In the genomic region with DNA sequence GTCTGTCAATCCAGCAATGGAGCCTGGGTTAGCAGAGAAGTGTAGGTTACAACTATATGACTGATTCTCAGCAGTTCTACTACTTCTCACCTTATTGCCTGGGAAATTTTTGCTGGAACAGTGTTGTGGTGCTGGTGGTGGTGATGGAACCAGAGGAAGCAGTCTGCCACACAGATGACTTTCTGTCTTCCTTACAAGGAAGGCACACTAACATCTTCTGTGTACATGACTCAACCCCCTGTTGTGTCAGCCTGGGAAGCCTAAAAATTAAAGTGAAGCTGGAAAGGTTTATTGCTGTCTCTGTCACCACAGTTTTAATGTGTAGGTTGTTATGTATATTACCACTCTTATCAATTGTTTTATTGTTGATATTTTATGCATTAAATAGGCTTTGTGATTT, we compare ENCODE assay signal across 32 cellular contexts. TPM values are rescaled to one million over a fixed set of nuclear protein-coding genes. Genes with fewer than 3 reads are reported as not detected.
"Had no signal": no experiment of that assay in that cellular context is flagged by ENCODE, and none has a peak within 500 bp of the region (broad histone marks: within the 10 kb centered on the region; RNA-seq: fewer than 3 reads in every experiment).

No MANE protein-coding gene starts in this region.

- H3K4me1 ChIP-seq: adrenal gland, ascending aorta, colonic mucosa, gastroesophageal sphincter, uterus had no signal

- H3K4me3 ChIP-seq: adrenal gland, ascending aorta, cardiac muscle cell, colonic mucosa, gastroesophageal sphincter, hepatocyte, ovary, skin epidermis, uterus had no signal

- H3K4me2 ChIP-seq: hepatocyte had no signal

- H3K9me3 ChIP-seq: adrenal gland, ascending aorta, colonic mucosa, gastroesophageal sphincter, ovary, uterus had no signal

- DNase-seq: activated CD4-positive, alpha-beta T cell treated with anti-CD3 and anti-CD28 coated beads for 4 hours; activated CD4-positive, alpha-beta T cell treated with anti-CD3 and anti-CD28 coated beads, Interleukin-2, amount 50 U/mL, for 4 hours; activated effector memory CD4-positive, alpha-beta T cell treated with anti-CD3 and anti-CD28 coated beads, Interleukin-2, amount 50 U/mL, for 16 hours; activated naive CD4-positive, alpha-beta T cell treated with anti-CD3 and anti-CD28 coated beads for 36 hours; activated naive CD8-positive, alpha-beta T cell treated with anti-CD3 and anti-CD28 coated beads for 36 hours; activated T-cell treated with anti-CD3 and anti-CD28 coated beads for 4 hours; adrenal gland; cerebellar nuclear complex; colonic mucosa; effector CD8-positive, alpha-beta T cell; islet precursor cell; left colon; midbrain; naive thymus-derived CD4-positive, alpha-beta T cell; ovary; stimulated activated CD4-positive, alpha-beta T cell treated with anti-CD3 and anti-CD28 coated beads, Interleukin-1b, Interleukin-23, amount 100 ng/mL, for 48 hours; stimulated activated CD4-positive, alpha-beta T cell treated with anti-CD3 and anti-CD28 coated beads, Interleukin-4, amount 100 ng/mL, for 4 hours; stimulated activated CD8-positive, alpha-beta memory T cell treated with anti-CD3 and anti-CD28 coated beads, Interleukin-4, amount 100 ng/mL, for 48 hours; stimulated activated naive CD8-positive, alpha-beta T cell treated with anti-CD3 and anti-CD28 coated beads, Interleukin-15, amount 100 ng/mL, for 72 hours; substantia nigra; uterus had no signal

- H3K27ac ChIP-seq: adrenal gland, ascending aorta, cardiac muscle cell, colonic mucosa, gastroesophageal sphincter, hepatocyte, ovary, skin epidermis, uterus, VCaP had no signal

- H3K79me2 ChIP-seq: hepatocyte had no signal

- FAIRE-seq: endometrium had no signal

- H3K36me3 ChIP-seq: adrenal gland, ascending aorta, cardiac muscle cell, colonic mucosa, gastroesophageal sphincter, ovary, uterus had no signal

- ATAC-seq: gastroesophageal sphincter; left colon; naive thymus-derived CD4-positive, alpha-beta T cell; sciatic nerve; stimulated activated memory B cell treated with anti-CD40 and anti-IgM and Interleukin-4, amounts not matched to agents 10 μg/mL and 1 μg/mL and 100 μg/mL, for 72 hours; stimulated activated naive CD8-positive, alpha-beta T cell treated with anti-CD3 and anti-CD28 coated beads, Interleukin-15, amount 100 ng/mL, for 72 hours had no signal

- H3K27me3 ChIP-seq: adrenal gland, ascending aorta, cardiac muscle cell, colonic mucosa, gastroesophageal sphincter, hepatocyte, ovary, uterus had no signal

- H2AFZ ChIP-seq: hepatocyte had no signal

RNA-seq across cellular contexts. Expression of a gene that starts 40.3 kb away (rescaled TPM):
- total RNA-seq: ascending aorta; colonic mucosa; left colon; naive thymus-derived CD4-positive, alpha-beta T cell; progenitor cell of endocrine pancreas had no signal
- polyA plus RNA-seq: cardiac muscle cell, neural cell had no signal
